Comparison of ENCODE assay signal across 1 cellular context in the genomic region with DNA sequence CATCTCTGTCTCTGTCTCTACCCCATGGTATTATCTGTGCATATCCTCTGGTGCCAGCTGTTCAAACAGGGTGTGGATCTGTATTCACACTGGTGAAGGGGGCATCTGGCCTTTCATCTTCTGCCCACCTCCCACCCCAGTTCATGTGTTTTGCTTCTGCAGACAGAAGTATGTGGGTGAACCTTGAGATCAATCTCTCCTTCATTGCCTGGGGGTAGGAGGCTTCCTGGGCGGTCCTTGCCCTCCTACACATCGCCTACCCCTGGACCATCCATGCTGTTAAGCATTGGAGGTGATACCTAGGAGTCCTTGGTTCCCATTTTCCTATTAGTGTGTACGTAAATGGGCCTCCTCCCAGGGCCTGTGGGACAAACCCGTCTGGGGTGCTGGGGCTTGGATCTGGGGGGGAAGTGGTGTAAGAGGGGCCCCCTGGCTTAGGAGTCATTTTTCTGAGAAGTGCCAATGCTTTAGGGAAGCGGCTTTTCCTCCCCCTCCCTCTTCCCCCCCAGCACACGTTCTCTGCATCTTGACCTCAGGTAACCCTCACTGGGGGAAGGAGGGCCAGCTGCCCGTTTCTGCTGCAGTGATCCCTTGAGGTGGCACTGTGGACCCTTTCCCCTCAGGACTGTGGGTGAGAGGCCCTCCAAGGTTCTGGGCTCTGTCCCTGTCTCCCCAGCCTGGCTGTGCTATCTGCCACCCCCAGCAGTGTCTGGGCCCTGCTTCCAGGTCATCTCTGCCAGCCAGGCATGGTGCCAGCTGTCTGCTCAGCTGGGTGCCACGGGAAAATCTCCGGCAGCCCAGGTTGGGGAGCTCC.
TF ChIP-seq lines count a peak whose summit lies in the region.

No MANE protein-coding gene starts in this region.

TF ChIP-seq in K562, 482 proteins besides CTCF, POLR2A, EP300 and RAD21:
- TF ChIP-seq, protein P1, sequence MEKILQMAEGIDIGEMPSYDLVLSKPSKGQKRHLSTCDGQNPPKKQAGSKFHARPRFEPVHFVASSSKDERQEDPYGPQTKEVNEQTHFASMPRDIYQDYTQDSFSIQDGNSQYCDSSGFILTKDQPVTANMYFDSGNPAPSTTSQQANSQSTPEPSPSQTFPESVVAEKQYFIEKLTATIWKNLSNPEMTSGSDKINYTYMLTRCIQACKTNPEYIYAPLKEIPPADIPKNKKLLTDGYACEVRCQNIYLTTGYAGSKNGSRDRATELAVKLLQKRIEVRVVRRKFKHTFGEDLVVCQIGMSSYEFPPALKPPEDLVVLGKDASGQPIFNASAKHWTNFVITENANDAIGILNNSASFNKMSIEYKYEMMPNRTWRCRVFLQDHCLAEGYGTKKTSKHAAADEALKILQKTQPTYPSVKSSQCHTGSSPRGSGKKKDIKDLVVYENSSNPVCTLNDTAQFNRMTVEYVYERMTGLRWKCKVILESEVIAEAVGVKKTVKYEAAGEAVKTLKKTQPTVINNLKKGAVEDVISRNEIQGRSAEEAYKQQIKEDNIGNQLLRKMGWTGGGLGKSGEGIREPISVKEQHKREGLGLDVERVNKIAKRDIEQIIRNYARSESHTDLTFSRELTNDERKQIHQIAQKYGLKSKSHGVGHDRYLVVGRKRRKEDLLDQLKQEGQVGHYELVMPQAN (IDR thresholded peaks at IDR 0.05; ENCODE audit: borderline replicate concordance): no peak
- no peak for TF ChIP-seq ASH1L (IDR thresholded peaks at IDR 0.05; ENCODE audit: borderline replicate concordance, low read depth, partially characterized antibody)
- peak; percentile 41; the same call in 1 of the 2 replicates for TF ChIP-seq BHLHE40 (IDR thresholded peaks at IDR 0.05; ENCODE audit: low read length)
- no peak for TF ChIP-seq ZNF668 (CRISPR knock-in tag; IDR thresholded peaks at IDR 0.05)
- no peak for TF ChIP-seq MYC (IDR thresholded peaks at IDR 0.05; ENCODE audit: low read depth, low read length)
- no peak for TF ChIP-seq MYC (CRISPR knock-in tag; IDR thresholded peaks at IDR 0.05; ENCODE audit: borderline replicate concordance, low read depth)
- no peak for TF ChIP-seq NRF1 (conservative IDR thresholded peaks at IDR 0.05 in 1 of 2, IDR thresholded peaks at IDR 0.05 in 1 of 2)
- no peak for TF ChIP-seq ZNF134 (CRISPR knock-in tag; conservative IDR thresholded peaks at IDR 0.05)
- TF ChIP-seq SPI1 (IDR thresholded peaks at IDR 0.05; ENCODE audit: borderline replicate concordance, low read depth, low read length): peak; percentile 44; the same call in 1 of the 2 replicates
- 0 out of 2 replicates have a peak, but pooled peaks have one; percentile 11 for TF ChIP-seq CXXC5 (CRISPR knock-in tag; IDR thresholded peaks at IDR 0.05)
- peak; percentile 67; the same call in 1 of the 2 replicates for TF ChIP-seq NR1H2 (CRISPR knock-in tag; IDR thresholded peaks at IDR 0.05)
- TF ChIP-seq SMARCA5 (IDR thresholded peaks at IDR 0.05): no peak
- TF ChIP-seq, protein P2, sequence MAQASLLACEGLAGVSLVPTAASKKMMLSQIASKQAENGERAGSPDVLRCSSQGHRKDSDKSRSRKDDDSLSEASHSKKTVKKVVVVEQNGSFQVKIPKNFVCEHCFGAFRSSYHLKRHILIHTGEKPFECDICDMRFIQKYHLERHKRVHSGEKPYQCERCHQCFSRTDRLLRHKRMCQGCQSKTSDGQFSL (CRISPR knock-in tag; IDR thresholded peaks at IDR 0.05): 0 out of 2 replicates have a peak, but pooled peaks have one; percentile 37
- TF ChIP-seq, protein P2 (tag; IDR thresholded peaks at IDR 0.05): no peak
- TF ChIP-seq, protein P3, sequence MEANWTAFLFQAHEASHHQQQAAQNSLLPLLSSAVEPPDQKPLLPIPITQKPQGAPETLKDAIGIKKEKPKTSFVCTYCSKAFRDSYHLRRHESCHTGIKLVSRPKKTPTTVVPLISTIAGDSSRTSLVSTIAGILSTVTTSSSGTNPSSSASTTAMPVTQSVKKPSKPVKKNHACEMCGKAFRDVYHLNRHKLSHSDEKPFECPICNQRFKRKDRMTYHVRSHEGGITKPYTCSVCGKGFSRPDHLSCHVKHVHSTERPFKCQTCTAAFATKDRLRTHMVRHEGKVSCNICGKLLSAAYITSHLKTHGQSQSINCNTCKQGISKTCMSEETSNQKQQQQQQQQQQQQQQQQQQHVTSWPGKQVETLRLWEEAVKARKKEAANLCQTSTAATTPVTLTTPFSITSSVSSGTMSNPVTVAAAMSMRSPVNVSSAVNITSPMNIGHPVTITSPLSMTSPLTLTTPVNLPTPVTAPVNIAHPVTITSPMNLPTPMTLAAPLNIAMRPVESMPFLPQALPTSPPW (CRISPR knock-in tag; IDR thresholded peaks at IDR 0.05): peak; percentile 81
- TF ChIP-seq ZNF175 (CRISPR knock-in tag; IDR thresholded peaks at IDR 0.05; ENCODE audit: low read depth): no peak
